37 cellular contexts compared by ENCODE assay signal in the genomic region with DNA sequence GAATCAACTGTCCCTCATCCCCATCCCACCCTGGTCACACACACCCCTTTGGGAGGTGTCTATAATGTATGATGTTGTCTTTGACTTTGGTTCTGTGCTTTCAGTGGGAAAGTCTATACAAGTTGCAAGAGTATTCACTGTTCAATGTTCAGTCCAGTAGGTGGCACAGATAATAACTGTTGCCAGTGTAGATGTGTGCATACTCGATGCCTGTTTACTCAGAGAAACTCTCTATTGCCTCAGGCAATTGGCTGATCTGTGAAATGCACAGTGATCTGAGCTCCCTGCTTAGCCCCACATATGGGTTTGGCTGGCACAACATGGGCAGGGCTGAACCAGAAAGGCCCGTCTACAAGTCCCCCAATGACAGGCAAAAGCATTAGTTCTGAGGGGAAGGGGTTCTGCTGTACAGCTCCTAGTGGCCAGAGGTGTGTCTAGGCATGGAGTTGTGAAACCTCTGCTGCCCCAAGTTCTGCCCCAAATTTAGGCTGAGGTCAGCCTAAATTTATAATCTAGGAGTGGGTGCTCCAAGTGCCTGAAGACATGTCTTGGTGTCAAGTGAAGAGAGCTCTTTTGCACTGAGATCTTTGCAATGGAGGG.
DNase-seq lines count a peak whose midpoint lies in the region; ATAC-seq, FAIRE-seq and TF ChIP-seq lines count a peak whose summit lies in the region.
"Had no signal": no experiment of that assay in that cellular context is flagged by ENCODE, and none has a peak within 500 bp of the region (broad histone marks: within the 10 kb centered on the region; RNA-seq: fewer than 3 reads in every experiment).

No MANE protein-coding gene starts in this region.

- FAIRE-seq in GM12891 (lab: Jason Lieb, UNC) = peak; percentile 54
- FAIRE-seq: G401.6, GM19239 had no signal

- TF ChIP-seq POLR2A in GM12891 (IDR thresholded peaks at IDR 0.05; ENCODE audit: low read depth, low read length) = no peak

- no peak overlapping the region for H3K27ac ChIP-seq in 22Rv1
- H3K27ac ChIP-seq: breast epithelium, colonic mucosa, esophagus muscularis mucosa, left lung, Peyer's patch, prostate gland, thoracic aorta had no signal

- H3K9me3 Mint-ChIP-seq in stimulated activated memory B cell treated with anti-CD40 and anti-IgM and Interleukin-4, amounts not matched to agents 10 μg/mL and 1 μg/mL and 100 μg/mL, for 72 hours = peaks cover 6% of the 10 kb centered on the region
- H3K9me3 Mint-ChIP-seq: activated T-helper 1 cell treated with anti-CD3 and anti-CD28 coated beads, Interleukin-12 subunit alpha, Interleukin-12 subunit beta, Interleukin-2, Interleukin-4 antibody, amounts not matched to agents 30 ng/mL and 10 ng/mL and 1 ng/mL, durations not matched to agents 14 hours and 24 hours and 36 hours had no signal

- H3K36me3 Mint-ChIP-seq in stimulated activated memory B cell treated with anti-CD40 and anti-IgM and Interleukin-4, amounts not matched to agents 10 μg/mL and 1 μg/mL and 100 μg/mL, for 72 hours = no peaks in the 10 kb centered on the region
- H3K36me3 Mint-ChIP-seq: CD8-positive, alpha-beta memory T cell had no signal

- H3K27me3 Mint-ChIP-seq in stimulated activated memory B cell treated with anti-CD40 and anti-IgM and Interleukin-4, amounts not matched to agents 10 μg/mL and 1 μg/mL and 100 μg/mL, for 72 hours = no peaks in the 10 kb centered on the region
- H3K27me3 Mint-ChIP-seq: CD8-positive, alpha-beta memory T cell had no signal

- H3K4me3 Mint-ChIP-seq in stimulated activated memory B cell treated with anti-CD40 and anti-IgM and Interleukin-4, amounts not matched to agents 10 μg/mL and 1 μg/mL and 100 μg/mL, for 72 hours = no peak overlapping the region
- H3K4me3 Mint-ChIP-seq: activated T-helper 1 cell treated with anti-CD3 and anti-CD28 coated beads, Interleukin-12 subunit alpha, Interleukin-12 subunit beta, Interleukin-2, Interleukin-4 antibody, amounts not matched to agents 30 ng/mL and 10 ng/mL and 1 ng/mL, durations not matched to agents 14 hours and 24 hours and 36 hours; CD8-positive, alpha-beta memory T cell had no signal

- TF ChIP-seq CTCF in 22Rv1 (IDR thresholded peaks at IDR 0.05) = peak; percentile 35

- ATAC-seq in stimulated activated memory B cell treated with anti-CD40 and anti-IgM and Interleukin-4, amounts not matched to agents 10 μg/mL and 1 μg/mL and 100 μg/mL, for 72 hours = no peak
- ATAC-seq: left lung had no signal

- DNase-seq in GM12891 (ENCODE audit: insufficient read length, low spot score) (no peak), NCI-H69 (lab: John Stamatoyannopoulos, UW) (peak; percentile 75), fibroblast of peridontal ligament (ENCODE audit: extremely low read depth) (peak; percentile 1), NCI-H187 treated with DMSO at 0.1 percent for 48 hours (lab: John Stamatoyannopoulos, UW) (no peak), GF-D8 (lab: John Stamatoyannopoulos, UW) (no peak), hippocampal formation (lab: John Stamatoyannopoulos, UW) (no peak)
- DNase-seq: ACHN; activated CD4-positive, alpha-beta T cell treated with anti-CD3 and anti-CD28 coated beads, Interleukin-2, amount 50 U/mL, for 4 hours; activated CD4-positive, CD25-positive, alpha-beta regulatory T cell; activated CD8-positive, alpha-beta memory T cell treated with anti-CD3 and anti-CD28 coated beads, Interleukin-2, amount 50 U/mL, for 4 hours; activated naive CD4-positive, alpha-beta T cell treated with anti-CD3 and anti-CD28 coated beads, Interleukin-2, amount 50 U/mL, for 16 hours; BE2C; CD8-positive, alpha-beta memory T cell; colonic mucosa; effector memory CD4-positive, alpha-beta T cell; HCEC 1CT; KG1; left lung; mesendoderm; MV-4-11; NCI-H1436 treated with DMSO at 0.1 percent for 48 hours; NCI-H524 treated with DMSO at 0.1 percent for 48 hours; NK-92 treated with Interleukin-12 subunit alpha and Interleukin-12 subunit beta, amount 100 ng/mL, for 24 hours; Peyer's patch; stimulated activated CD4-positive, alpha-beta T cell treated with anti-CD3 and anti-CD28 coated beads, Interleukin-15, amount 100 ng/mL, for 24 hours; stimulated activated naive CD4-positive, alpha-beta T cell treated with Interleukin-2 at 50 U/mL for 16 hours; SW 1271; T-helper 9 cell had no signal

- H3K27ac Mint-ChIP-seq in stimulated activated memory B cell treated with anti-CD40 and anti-IgM and Interleukin-4, amounts not matched to agents 10 μg/mL and 1 μg/mL and 100 μg/mL, for 72 hours = no peak overlapping the region
- H3K27ac Mint-ChIP-seq: activated T-helper 1 cell treated with anti-CD3 and anti-CD28 coated beads, Interleukin-12 subunit alpha, Interleukin-12 subunit beta, Interleukin-2, Interleukin-4 antibody, amounts not matched to agents 30 ng/mL and 10 ng/mL and 1 ng/mL, durations not matched to agents 14 hours and 24 hours and 36 hours; CD8-positive, alpha-beta memory T cell had no signal

- peaks cover 6% of the 10 kb centered on the region for H3K4me1 Mint-ChIP-seq in stimulated activated memory B cell treated with anti-CD40 and anti-IgM and Interleukin-4, amounts not matched to agents 10 μg/mL and 1 μg/mL and 100 μg/mL, for 72 hours

TF ChIP-seq in GM12891, 5 proteins besides CTCF, POLR2A, EP300 and RAD21:
- TF ChIP-seq TAF1 (IDR thresholded peaks at IDR 0.05; ENCODE audit: low read depth, low read length) (no peak), SPI1 (IDR thresholded peaks at IDR 0.05; ENCODE audit: low read depth, low read length) (no peak), PAX5 (IDR thresholded peaks at IDR 0.05; ENCODE audit: insufficient read depth, low read length, severe bottlenecking) (no peak), POLR2AphosphoS5 (IDR thresholded peaks at IDR 0.05; ENCODE audit: low read depth, low read length) (no peak; the same call in 1 of the 2 replicates)

Comparison
In these comparisons a context has a peak if more than half of its experiments do, and no peak if none do; other contexts are left out.
1. DNase-seq: peak in NCI-H69 (single experiment) and fibroblast of peridontal ligament (single experiment); none in GM12891 (single experiment), NCI-H187 treated with DMSO at 0.1 percent for 48 hours (single experiment), GF-D8 (single experiment) and hippocampal formation (0 of 2).